In the genomic region with DNA sequence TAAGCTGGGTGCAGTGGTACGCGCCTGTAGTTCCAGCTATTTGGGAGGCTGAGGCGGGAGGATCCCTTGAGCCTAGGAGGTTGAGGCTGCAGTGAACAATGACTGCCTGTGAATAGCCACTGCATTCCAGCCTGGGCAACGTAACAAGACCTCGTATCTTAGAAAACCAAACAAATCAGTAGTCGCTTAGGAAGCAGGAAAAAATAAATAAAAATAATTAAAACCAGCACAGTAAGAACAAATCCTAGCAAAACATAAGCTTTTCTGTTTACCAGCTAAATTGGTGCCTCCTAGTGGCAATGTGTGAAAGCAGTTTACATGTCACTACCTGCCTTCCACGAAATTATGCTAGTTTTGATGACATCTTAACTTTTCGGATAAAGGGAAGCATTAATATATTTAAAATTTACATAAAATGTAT, we compare ENCODE assay signal across 8 cellular contexts. TPM values are rescaled to one million over a fixed set of nuclear protein-coding genes. Genes with fewer than 3 reads are reported as not detected.
A peak's percentile ranks its signal among the peaks of the same experiment; 100 is the strongest.
DNase-seq lines count a peak whose midpoint lies in the region; ATAC-seq and TF ChIP-seq lines count a peak whose summit lies in the region.

No MANE protein-coding gene starts in this region.

- H3K36me3 ChIP-seq in BLaER1 treated with 17β-estradiol and CSF1 and Interleukin-3, amounts not matched to agents 10 nM and 100 nM = peaks cover 18 to 54% (median 36%) of the 10 kb centered on the region in 11 experiments
- peaks cover 12% of the 10 kb centered on the region for H3K36me3 ChIP-seq in osteoblast (ENCODE audit: insufficient read depth, low read length)

- peak overlapping the region in 10 of 11 experiments; percentile 71 to 100 (median 98); a peak in 16 of 22 replicates for H3K9ac ChIP-seq in BLaER1 treated with 17β-estradiol and CSF1 and Interleukin-3, amounts not matched to agents 10 nM and 100 nM

- H2AFZ ChIP-seq in osteoblast (ENCODE audit: low read length) = no peak overlapping the region

- peaks cover 48 to 79% (median 71%) of the 10 kb centered on the region in 10 experiments for H3K4me1 ChIP-seq in BLaER1 treated with 17β-estradiol and CSF1 and Interleukin-3, amounts not matched to agents 10 nM and 100 nM
- H3K4me1 ChIP-seq in osteoblast (ENCODE audit: insufficient read depth, low read length) = peaks cover 29% of the 10 kb centered on the region

- H4K20me1 ChIP-seq in BLaER1 treated with 17β-estradiol and CSF1 and Interleukin-3, amounts not matched to agents 10 nM and 100 nM = peaks cover 25 to 53% (median 28%) of the 10 kb centered on the region in 11 experiments; a peak in 21 of 22 replicates
- peaks cover 23% of the 10 kb centered on the region for H4K20me1 ChIP-seq in osteoblast (ENCODE audit: insufficient read depth, low read length)

- no peaks in the 10 kb centered on the region for H3K9me3 ChIP-seq in BLaER1 treated with 17β-estradiol and CSF1 and Interleukin-3, amounts not matched to agents 10 nM and 100 nM (replicated peaks in 1 of 11)
- no peaks in the 10 kb centered on the region for H3K9me3 ChIP-seq in osteoblast (ENCODE audit: low read depth, low read length)

- TF ChIP-seq CTCF in epithelial cell of esophagus (IDR thresholded peaks at IDR 0.05; ENCODE audit: insufficient read depth, low read depth, low read length, missing control alignments) (peak; percentile 72), osteoblast (IDR thresholded peaks at IDR 0.05; ENCODE audit: extremely low read depth, low read depth, low read length) (peak; percentile 80)

- H3K27me3 ChIP-seq in BLaER1 treated with 17β-estradiol and CSF1 and Interleukin-3, amounts not matched to agents 10 nM and 100 nM = no peaks in the 10 kb centered on the region
- no peaks in the 10 kb centered on the region for H3K27me3 ChIP-seq in osteoblast (ENCODE audit: insufficient read depth, low read length)

- peak overlapping the region in 9 of 11 experiments; percentile 60 to 100 (median 99); a peak in 14 of 22 replicates for H3K27ac ChIP-seq in BLaER1 treated with 17β-estradiol and CSF1 and Interleukin-3, amounts not matched to agents 10 nM and 100 nM
- H3K27ac ChIP-seq in osteoblast (ENCODE audit: low read depth, low read length) = peak overlapping the region; percentile 66

- peaks cover 37% of the 10 kb centered on the region for H3K79me2 ChIP-seq in osteoblast (ENCODE audit: insufficient read depth, low read length)

- peak; percentile 67 for DNase-seq in HCEC 1CT
- DNase-seq in SK-N-DZ (ENCODE audit: low spot score) = peak; percentile 46
- DNase-seq in epithelial cell of esophagus (ENCODE audit: low read depth) = peak; percentile 70
- DNase-seq in osteoblast (ENCODE audit: insufficient read length, low spot score, missing footprints) = peak; percentile 91
- no peak for DNase-seq in stimulated activated CD8-positive, alpha-beta memory T cell treated with anti-CD3 and anti-CD28 coated beads, Interleukin-4, amount 100 ng/mL, for 48 hours

- peak overlapping the region; percentile 88 to 99 (median 95) for H3K4me2 ChIP-seq in BLaER1 treated with 17β-estradiol and CSF1 and Interleukin-3, amounts not matched to agents 10 nM and 100 nM
- H3K4me2 ChIP-seq in osteoblast (ENCODE audit: insufficient read depth, low read length) = peak overlapping the region; percentile 83

- peak overlapping the region; percentile 53 to 89 (median 73) for H3K4me3 ChIP-seq in BLaER1 treated with 17β-estradiol and CSF1 and Interleukin-3, amounts not matched to agents 10 nM and 100 nM
- H3K4me3 ChIP-seq in epithelial cell of esophagus (ENCODE audit: low read length) = peak overlapping the region; percentile 43
- H3K4me3 ChIP-seq in osteoblast (ENCODE audit: insufficient read depth, low read length) = peak overlapping the region; percentile 76

- ATAC-seq in GM21619 (IDR thresholded peaks at IDR 0.05; ENCODE audit: unreplicated experiment) (no peak), GM19467 (IDR thresholded peaks at IDR 0.05; ENCODE audit: unreplicated experiment) (no peak)

RNA-seq across cellular contexts. Expression of gene ARMC5, which starts 1.3 kb away (rescaled TPM):
- polyA plus RNA-seq in SK-N-DZ (2014; cell fraction: cytosol; rRNA removed) = 15.0 and 20.6 TPM in 2 replicates
- polyA plus RNA-seq in SK-N-DZ (2014; cell fraction: nucleus; rRNA removed) = 26.7 and 32.3 TPM in 2 replicates
- total RNA-seq in osteoblast = 10.6 and 12.7 TPM in 2 replicates

RNA-seq across cellular contexts. Expression of gene TGFB1I1, which starts 11.4 kb away (rescaled TPM):
- 5.1 and 8.2 TPM in 2 replicates for polyA plus RNA-seq in SK-N-DZ (2014; cell fraction: cytosol; rRNA removed)
- polyA plus RNA-seq in SK-N-DZ (2014; cell fraction: nucleus; rRNA removed) = 5.6 and 24.8 TPM in 2 replicates
- 60.1 and 70.4 TPM in 2 replicates for total RNA-seq in osteoblast

RNA-seq across cellular contexts. Expression of gene ZNF843, which starts 18.0 kb away (rescaled TPM):
- polyA plus RNA-seq in SK-N-DZ (2014; cell fraction: cytosol; rRNA removed) = 0.25 and 0.42 TPM in 2 replicates
- polyA plus RNA-seq in SK-N-DZ (2014; cell fraction: nucleus; rRNA removed) = not detected in 2 replicates
- 1.1 and 1.2 TPM in 2 replicates for total RNA-seq in osteoblast

RNA-seq across cellular contexts. Expression of gene SLC5A2, which starts 22.3 kb away (rescaled TPM):
- polyA plus RNA-seq in SK-N-DZ (2014; cell fraction: cytosol; rRNA removed) = 0.09 and 0.36 TPM in 2 replicates
- polyA plus RNA-seq in SK-N-DZ (2014; cell fraction: nucleus; rRNA removed) = 0.15 and 1.3 TPM in 2 replicates
- not detected in 2 replicates for total RNA-seq in osteoblast

RNA-seq across cellular contexts. Expression of gene COX6A2, which starts 32.4 kb away (rescaled TPM):
- polyA plus RNA-seq in SK-N-DZ (2014; cell fraction: cytosol; rRNA removed) = not detected in 2 replicates
- polyA plus RNA-seq in SK-N-DZ (2014; cell fraction: nucleus; rRNA removed) = not detected in 2 replicates
- total RNA-seq in osteoblast = not detected in 2 replicates
